29 cellular contexts compared by ENCODE assay signal in genomic region chr9:124855566-124855943, GRCh38. TPM values are rescaled to one million over a fixed set of nuclear protein-coding genes. Genes with fewer than 3 reads are reported as not detected.
DNase-seq lines count a peak whose midpoint lies in the region; ATAC-seq, FAIRE-seq and TF ChIP-seq lines count a peak whose summit lies in the region.
"Had no signal": no experiment of that assay in that cellular context is flagged by ENCODE, and none has a peak within 500 bp of the region (broad histone marks: within the 10 kb centered on the region; RNA-seq: fewer than 3 reads in every experiment).

No MANE protein-coding gene starts in this region.

- no peak for ATAC-seq in T-helper 17 cell
- no peak for ATAC-seq in natural killer cell treated with Interleukin-12 subunit alpha and Interleukin-12 subunit beta and Interleukin-15 and Interleukin-18, amount 100 ng/mL, for 72 hours
- ATAC-seq: body of pancreas; naive thymus-derived CD8-positive, alpha-beta T cell had no signal

- H3K4me1 ChIP-seq in CD8-positive, alpha-beta memory T cell (ENCODE audit: insufficient read depth, low read length), result peaks cover 27% of the 10 kb centered on the region

- H3K27me3 ChIP-seq in CD8-positive, alpha-beta memory T cell (ENCODE audit: insufficient read depth, low read length, poor library complexity, severe bottlenecking), result no peaks in the 10 kb centered on the region
- no peaks in the 10 kb centered on the region for H3K27me3 ChIP-seq in GM06990 (replicated peaks; ENCODE audit: control insufficient read depth, insufficient read depth, low read length)
- H3K27me3 ChIP-seq: body of pancreas, dorsolateral prefrontal cortex, hepatocyte, SJSA1 had no signal

- no peak for DNase-seq in CD8-positive, alpha-beta memory T cell
- DNase-seq in GM06990 (ENCODE audit: extremely low read depth, insufficient read length), result peak; percentile 58
- no peak for DNase-seq in T-helper 17 cell
- no peak for DNase-seq in natural killer cell treated with Interleukin-12 subunit alpha and Interleukin-12 subunit beta and Interleukin-15 and Interleukin-18, amount 100 ng/mL, for 72 hours (ENCODE audit: low spot score)
- no peak for DNase-seq in frontal cortex (ENCODE audit: low spot score in 2 of 2)
- DNase-seq in glutamatergic neuron, result no peak
- DNase-seq in NCI-H2029 treated with DMSO at 0.1 percent for 48 hours (lab: John Stamatoyannopoulos, UW), result no peak
- no peak for DNase-seq in DMS114 treated with DMSO at 0.1 percent for 48 hours (lab: John Stamatoyannopoulos, UW; ENCODE audit: unreplicated experiment)
- DNase-seq: activated CD4-positive, alpha-beta T cell treated with anti-CD3 and anti-CD28 coated beads, Interleukin-2, amount 50 U/mL, for 1 hour; activated CD4-positive, CD25-positive, alpha-beta regulatory T cell; activated naive CD4-positive, alpha-beta T cell; dorsolateral prefrontal cortex; foreskin melanocyte; GF-D8; left colon; NCI-H1092; NCI-H1694 treated with DMSO at 0.1 percent for 48 hours; T-cell had no signal

- no peaks in the 10 kb centered on the region for H3K9me3 ChIP-seq in CD8-positive, alpha-beta memory T cell (ENCODE audit: low read length)
- no peaks in the 10 kb centered on the region for H3K9me3 ChIP-seq in T-helper 17 cell (ENCODE audit: control insufficient read depth, low read length, poor library complexity, severe bottlenecking)
- H3K9me3 ChIP-seq: body of pancreas, HAP-1, SJSA1 had no signal

- TF ChIP-seq CTCF in GM06990 (IDR thresholded peaks at IDR 0.05; ENCODE audit: insufficient read depth, low read length, poor library complexity, severe bottlenecking) (no peak), glutamatergic neuron (IDR thresholded peaks at IDR 0.05; ENCODE audit: partially characterized antibody, unreplicated experiment) (no peak)

- H3K4me3 Mint-ChIP-seq in CD8-positive, alpha-beta memory T cell, result no peak overlapping the region
- H3K4me3 Mint-ChIP-seq in T-helper 17 cell (no peak overlapping the region), glutamatergic neuron (ENCODE audit: unreplicated experiment) (no peak overlapping the region)
- H3K4me3 Mint-ChIP-seq in natural killer cell treated with Interleukin-12 subunit alpha and Interleukin-12 subunit beta and Interleukin-15 and Interleukin-18, amount 100 ng/mL, for 72 hours, result no peak overlapping the region
- H3K4me3 Mint-ChIP-seq: CD14-positive monocyte, T-cell had no signal

- no peaks in the 10 kb centered on the region for H3K9me3 Mint-ChIP-seq in CD8-positive, alpha-beta memory T cell
- no peaks in the 10 kb centered on the region for H3K9me3 Mint-ChIP-seq in natural killer cell treated with Interleukin-12 subunit alpha and Interleukin-12 subunit beta and Interleukin-15 and Interleukin-18, amount 100 ng/mL, for 72 hours
- H3K9me3 Mint-ChIP-seq in glutamatergic neuron (ENCODE audit: unreplicated experiment), result peaks cover 6% of the 10 kb centered on the region
- H3K9me3 Mint-ChIP-seq: CD14-positive monocyte; naive thymus-derived CD8-positive, alpha-beta T cell; T-cell had no signal

- H3K4me1 Mint-ChIP-seq in CD8-positive, alpha-beta memory T cell, result peaks cover 24 to 50% (median 25%) of the 10 kb centered on the region in 3 donors
- H3K4me1 Mint-ChIP-seq in T-helper 17 cell (peaks cover 23% of the 10 kb centered on the region), glutamatergic neuron (ENCODE audit: low read depth, unreplicated experiment) (peaks cover 9% of the 10 kb centered on the region)
- peaks cover 24 to 29% of the 10 kb centered on the region in 2 donors for H3K4me1 Mint-ChIP-seq in natural killer cell treated with Interleukin-12 subunit alpha and Interleukin-12 subunit beta and Interleukin-15 and Interleukin-18, amount 100 ng/mL, for 72 hours (ENCODE audit: low read depth in 2 of 2)

- peaks cover 0 to 2% of the 10 kb centered on the region in 2 donors for H3K27me3 Mint-ChIP-seq in CD8-positive, alpha-beta memory T cell
- H3K27me3 Mint-ChIP-seq in T-helper 17 cell (no peaks in the 10 kb centered on the region), glutamatergic neuron (ENCODE audit: unreplicated experiment) (peaks cover 4% of the 10 kb centered on the region)
- no peaks in the 10 kb centered on the region for H3K27me3 Mint-ChIP-seq in natural killer cell treated with Interleukin-12 subunit alpha and Interleukin-12 subunit beta and Interleukin-15 and Interleukin-18, amount 100 ng/mL, for 72 hours
- H3K27me3 Mint-ChIP-seq: T-cell had no signal

- peak overlapping the region in 5 of 8 donors; percentile 11 to 90 (median 51) for H3K27ac Mint-ChIP-seq in CD8-positive, alpha-beta memory T cell
- peak overlapping the region; percentile 93 for H3K27ac Mint-ChIP-seq in T-helper 17 cell
- peak overlapping the region; percentile 62 to 66 for H3K27ac Mint-ChIP-seq in natural killer cell treated with Interleukin-12 subunit alpha and Interleukin-12 subunit beta and Interleukin-15 and Interleukin-18, amount 100 ng/mL, for 72 hours
- H3K27ac Mint-ChIP-seq in glutamatergic neuron (ENCODE audit: unreplicated experiment), result no peak overlapping the region

- H3K4me3 ChIP-seq in CD8-positive, alpha-beta memory T cell (ENCODE audit: low read length), result no peak overlapping the region
- H3K4me3 ChIP-seq in GM06990 (replicated peaks; ENCODE audit: low read depth, low read length), result no peak overlapping the region
- H3K4me3 ChIP-seq: body of pancreas, dorsolateral prefrontal cortex, HAP-1, hepatocyte, SJSA1 had no signal

- peaks cover 31% of the 10 kb centered on the region for H3K36me3 ChIP-seq in CD8-positive, alpha-beta memory T cell (ENCODE audit: insufficient read depth, low read length)
- peaks cover 36% of the 10 kb centered on the region for H3K36me3 ChIP-seq in GM06990 (ENCODE audit: control insufficient read depth, insufficient read depth, low read length)

- CTCF ChIA-PET in CD8-positive, alpha-beta memory T cell (lab: Charles Lee), result interaction anchor here (0.5 to 6.5 kb wide), 4 partner anchors 16 to 357 kb away, joined by 3 to 121 read pairs (median 4); partner anchors contain the start of genes NR6A1 and OLFML2A

- POLR2A ChIA-PET in CD8-positive, alpha-beta memory T cell (lab: Charles Lee), result interaction anchor here (0.5 kb wide), 1 partner anchor 270 kb away, joined by 4 read pairs; no protein-coding TSS in a partner anchor

- peaks cover 4 to 43% (median 12%) of the 10 kb centered on the region in 3 donors for H3K36me3 Mint-ChIP-seq in CD8-positive, alpha-beta memory T cell
- H3K36me3 Mint-ChIP-seq in T-helper 17 cell (ENCODE audit: low read depth) (peaks cover 4% of the 10 kb centered on the region), glutamatergic neuron (ENCODE audit: unreplicated experiment) (no peaks in the 10 kb centered on the region)
- peaks cover 13% of the 10 kb centered on the region for H3K36me3 Mint-ChIP-seq in natural killer cell treated with Interleukin-12 subunit alpha and Interleukin-12 subunit beta and Interleukin-15 and Interleukin-18, amount 100 ng/mL, for 72 hours

- H3K27ac ChIP-seq in CD8-positive, alpha-beta memory T cell (ENCODE audit: low read depth, low read length), result no peak overlapping the region
- H3K27ac ChIP-seq: body of pancreas, dorsolateral prefrontal cortex, hepatocyte, SJSA1 had no signal

- FAIRE-seq in frontal cortex (lab: Jason Lieb, UNC), result no peak

RNA-seq across cellular contexts. Expression of gene WDR38, which starts 2.3 kb away (rescaled TPM):
- total RNA-seq in CD8-positive, alpha-beta memory T cell, result not detected
- polyA plus RNA-seq in CD8-positive, alpha-beta memory T cell, result not detected
- total RNA-seq in T-helper 17 cell, result not detected
- not detected for total RNA-seq in natural killer cell treated with Interleukin-12 subunit alpha and Interleukin-12 subunit beta and Interleukin-15 and Interleukin-18, amount 100 ng/mL, for 72 hours
- not detected for total RNA-seq in frontal cortex
- not detected for total RNA-seq in glutamatergic neuron (ENCODE audit: unreplicated experiment)
- total RNA-seq: hepatocyte; left colon; lung microvascular endothelial cell; mononuclear cell; naive thymus-derived CD8-positive, alpha-beta T cell; NCI-H460; osteocyte; SJSA1; T-cell; urinary bladder had no signal
- polyA plus RNA-seq: CD14-positive monocyte; hepatocyte; naive thymus-derived CD8-positive, alpha-beta T cell; urinary bladder had no signal

RNA-seq across cellular contexts. Expression of gene RPL35, which starts 6.2 kb away (rescaled TPM):
- 1,000 to 10,000 TPM; 2,023 to 2,058 TPM for total RNA-seq in CD8-positive, alpha-beta memory T cell
- 1,829 TPM for polyA plus RNA-seq in CD8-positive, alpha-beta memory T cell
- total RNA-seq in T-helper 17 cell, result 1,000 to 10,000 TPM; 1,657 to 1,708 TPM
- total RNA-seq in natural killer cell treated with Interleukin-12 subunit alpha and Interleukin-12 subunit beta and Interleukin-15 and Interleukin-18, amount 100 ng/mL, for 72 hours, result 1,000 to 10,000 TPM in 1 of 2 donors, 100 to 1,000 TPM in 1; 983 to 1,578 TPM
- total RNA-seq in frontal cortex, result 884 TPM
- 559 TPM for total RNA-seq in glutamatergic neuron (ENCODE audit: unreplicated experiment)

RNA-seq across cellular contexts. Expression of gene ARPC5L, which starts 6.4 kb away (rescaled TPM):
- total RNA-seq in CD8-positive, alpha-beta memory T cell, result 100 to 1,000 TPM; 116 to 120 TPM
- polyA plus RNA-seq in CD8-positive, alpha-beta memory T cell, result 118 TPM
- total RNA-seq in T-helper 17 cell (10 to 100 TPM; 37.5 to 44.7 TPM), frontal cortex (10.6 TPM), glutamatergic neuron (ENCODE audit: unreplicated experiment) (25.2 TPM)
- total RNA-seq in natural killer cell treated with Interleukin-12 subunit alpha and Interleukin-12 subunit beta and Interleukin-15 and Interleukin-18, amount 100 ng/mL, for 72 hours, result 100 to 1,000 TPM; 215 to 218 TPM
